Comparison of ENCODE assay signal across 15 cellular contexts in genomic region chr1:156709031-156709430, GRCh38. TPM values are rescaled to one million over a fixed set of nuclear protein-coding genes. Genes with fewer than 3 reads are reported as not detected.
DNase-seq lines count a peak whose midpoint lies in the region; ATAC-seq and TF ChIP-seq lines count a peak whose summit lies in the region.
"Had no signal": no experiment of that assay in that cellular context is flagged by ENCODE, and none has a peak within 500 bp of the region (broad histone marks: within the 10 kb centered on the region; RNA-seq: fewer than 3 reads in every experiment).

No MANE protein-coding gene starts in this region.

- intact Hi-C loops in naive thymus-derived CD4-positive, alpha-beta T cell (cut with micrococcal nuclease), result loop anchor here in 1 of 2 donors (5.0 kb wide), 1 partner anchor 82 kb away; no protein-coding TSS in a partner anchor
- intact Hi-C loops in uterus (cut with DNase I; ENCODE audit: low total_unique reads), result no loop called here

- H3K4me3 ChIP-seq in ectodermal cell (ENCODE audit: insufficient read depth, low read depth, low read length), result no peak overlapping the region
- H3K4me3 ChIP-seq in naive thymus-derived CD4-positive, alpha-beta T cell (ENCODE audit: low read length), result no peak overlapping the region
- no peak overlapping the region for H3K4me3 ChIP-seq in uterus
- H3K4me3 ChIP-seq: HAP-1 had no signal

- H3K4me1 Mint-ChIP-seq in activated naive CD8-positive, alpha-beta T cell treated with anti-CD3 and anti-CD28 coated beads, Interleukin-2, amount 10 ng/mL, durations not matched to agents 7 days and 5 days, result peaks cover 17% of the 10 kb centered on the region
- H3K4me1 Mint-ChIP-seq in activated naive CD8-positive, alpha-beta T cell treated with anti-CD3 and anti-CD28 coated beads for 36 hours, result peaks cover 25% of the 10 kb centered on the region
- H3K4me1 Mint-ChIP-seq in naive thymus-derived CD4-positive, alpha-beta T cell, result peaks cover 11 to 34% (median 21%) of the 10 kb centered on the region in 7 donors

- H3K27me3 ChIP-seq in ectodermal cell (ENCODE audit: control insufficient read depth, insufficient read depth, low read length, poor library complexity, severe bottlenecking), result peaks cover 4% of the 10 kb centered on the region
- peaks cover 0 to 4% of the 10 kb centered on the region in 2 donors for H3K27me3 ChIP-seq in naive thymus-derived CD4-positive, alpha-beta T cell (ENCODE audit: control insufficient read depth in 2 of 2, insufficient read depth in 2 of 2, low read length in 2 of 2)
- no peaks in the 10 kb centered on the region for H3K27me3 ChIP-seq in uterus

- no peaks in the 10 kb centered on the region for H3K36me3 ChIP-seq in ectodermal cell (ENCODE audit: control insufficient read depth, insufficient read depth, low read length)
- no peaks in the 10 kb centered on the region for H3K36me3 ChIP-seq in naive thymus-derived CD4-positive, alpha-beta T cell (ENCODE audit: control insufficient read depth in 2 of 3, insufficient read depth in 3 of 3, low read length in 3 of 3)
- no peaks in the 10 kb centered on the region for H3K36me3 ChIP-seq in uterus
- H3K36me3 ChIP-seq: HAP-1 had no signal

- peaks cover 26% of the 10 kb centered on the region for H3K27me3 Mint-ChIP-seq in activated naive CD8-positive, alpha-beta T cell treated with anti-CD3 and anti-CD28 coated beads, Interleukin-2, amount 10 ng/mL, durations not matched to agents 7 days and 5 days
- peaks cover 15% of the 10 kb centered on the region for H3K27me3 Mint-ChIP-seq in activated naive CD8-positive, alpha-beta T cell treated with anti-CD3 and anti-CD28 coated beads for 36 hours
- H3K27me3 Mint-ChIP-seq in naive thymus-derived CD4-positive, alpha-beta T cell, result peaks cover 5 to 30% (median 7%) of the 10 kb centered on the region in 5 donors

- no peak for TF ChIP-seq POLR2A in uterus (IDR thresholded peaks at IDR 0.05)

- H3K27ac Mint-ChIP-seq in activated naive CD8-positive, alpha-beta T cell treated with anti-CD3 and anti-CD28 coated beads, Interleukin-2, amount 10 ng/mL, durations not matched to agents 7 days and 5 days, result peak overlapping the region; percentile 4
- H3K27ac Mint-ChIP-seq in activated naive CD8-positive, alpha-beta T cell treated with anti-CD3 and anti-CD28 coated beads for 36 hours, result no peak overlapping the region
- peak overlapping the region in 6 of 9 donors; percentile 1 to 85 (median 36) for H3K27ac Mint-ChIP-seq in naive thymus-derived CD4-positive, alpha-beta T cell
- H3K27ac Mint-ChIP-seq: activated CD4-positive, alpha-beta memory T cell treated with anti-CD3 and anti-CD28 coated beads, Interleukin-2, amount 10 ng/mL, durations not matched to agents 7 days and 5 days; CD4-positive, alpha-beta T cell had no signal

- no peaks in the 10 kb centered on the region for H3K36me3 Mint-ChIP-seq in activated naive CD8-positive, alpha-beta T cell treated with anti-CD3 and anti-CD28 coated beads, Interleukin-2, amount 10 ng/mL, durations not matched to agents 7 days and 5 days
- no peaks in the 10 kb centered on the region for H3K36me3 Mint-ChIP-seq in activated naive CD8-positive, alpha-beta T cell treated with anti-CD3 and anti-CD28 coated beads for 36 hours
- H3K36me3 Mint-ChIP-seq in naive thymus-derived CD4-positive, alpha-beta T cell, result no peaks in the 10 kb centered on the region

- 45 to 51% methylated on average over 4 of the region's 4 CpGs for WGBS in ectodermal cell, 2 experiments

- H3K4me1 ChIP-seq in ectodermal cell (ENCODE audit: control insufficient read depth, insufficient read depth, low read length) (peaks cover 39% of the 10 kb centered on the region), uterus (peaks cover 0 to 34% of the 10 kb centered on the region in 2 donors)
- H3K4me1 ChIP-seq in naive thymus-derived CD4-positive, alpha-beta T cell (ENCODE audit: control insufficient read depth in 2 of 2, insufficient read depth in 2 of 2, low read length in 2 of 2), result peaks cover 23 to 27% of the 10 kb centered on the region in 2 donors

- H3K27ac ChIP-seq in ectodermal cell (ENCODE audit: insufficient read depth, low read depth, low read length, poor library complexity, severe bottlenecking) (peak overlapping the region; percentile 84), uterus (peak overlapping the region; percentile 92)
- no peak overlapping the region for H3K27ac ChIP-seq in naive thymus-derived CD4-positive, alpha-beta T cell (ENCODE audit: low read depth, low read length)

- ATAC-seq in activated naive CD8-positive, alpha-beta T cell treated with anti-CD3 and anti-CD28 coated beads, Interleukin-2, amount 10 ng/mL, durations not matched to agents 7 days and 5 days (ENCODE audit: low read depth), result no peak
- ATAC-seq in naive thymus-derived CD4-positive, alpha-beta T cell, result no peak
- no peak for ATAC-seq in HG03460 (IDR thresholded peaks at IDR 0.05; ENCODE audit: unreplicated experiment)

- H3K4me3 Mint-ChIP-seq in activated naive CD8-positive, alpha-beta T cell treated with anti-CD3 and anti-CD28 coated beads, Interleukin-2, amount 10 ng/mL, durations not matched to agents 7 days and 5 days, result no peak overlapping the region
- H3K4me3 Mint-ChIP-seq in activated naive CD8-positive, alpha-beta T cell treated with anti-CD3 and anti-CD28 coated beads for 36 hours, result no peak overlapping the region
- no peak overlapping the region for H3K4me3 Mint-ChIP-seq in naive thymus-derived CD4-positive, alpha-beta T cell
- H3K4me3 Mint-ChIP-seq: activated CD4-positive, alpha-beta memory T cell treated with anti-CD3 and anti-CD28 coated beads, Interleukin-2, amount 10 ng/mL, durations not matched to agents 7 days and 5 days had no signal

- H3K9me3 ChIP-seq in ectodermal cell (ENCODE audit: control insufficient read depth, low read length) (no peaks in the 10 kb centered on the region), uterus (no peaks in the 10 kb centered on the region)
- no peaks in the 10 kb centered on the region for H3K9me3 ChIP-seq in naive thymus-derived CD4-positive, alpha-beta T cell (ENCODE audit: control insufficient read depth in 2 of 3, low read length in 3 of 3)
- H3K9me3 ChIP-seq: HAP-1 had no signal

- POLR2A ChIA-PET in activated naive CD8-positive, alpha-beta T cell treated with anti-CD3 and anti-CD28 coated beads, Interleukin-2, amount 10 ng/mL, durations not matched to agents 7 days and 5 days (lab: Charles Lee), result no interaction called here
- POLR2A ChIA-PET in naive thymus-derived CD4-positive, alpha-beta T cell (lab: Charles Lee), result no interaction called here

- TF ChIP-seq CTCF in uterus (IDR thresholded peaks at IDR 0.05), result no peak

- no peaks in the 10 kb centered on the region for H3K9me3 Mint-ChIP-seq in activated naive CD8-positive, alpha-beta T cell treated with anti-CD3 and anti-CD28 coated beads, Interleukin-2, amount 10 ng/mL, durations not matched to agents 7 days and 5 days
- H3K9me3 Mint-ChIP-seq in activated naive CD8-positive, alpha-beta T cell treated with anti-CD3 and anti-CD28 coated beads for 36 hours, result no peaks in the 10 kb centered on the region
- no peaks in the 10 kb centered on the region for H3K9me3 Mint-ChIP-seq in naive thymus-derived CD4-positive, alpha-beta T cell
- H3K9me3 Mint-ChIP-seq: activated CD4-positive, alpha-beta memory T cell treated with anti-CD3 and anti-CD28 coated beads, Interleukin-2, amount 10 ng/mL, durations not matched to agents 7 days and 5 days; CD4-positive, alpha-beta T cell had no signal

- CTCF ChIA-PET in naive thymus-derived CD4-positive, alpha-beta T cell (lab: Charles Lee), result interaction anchor here (0.8 to 11.9 kb wide), 2 partner anchors 17 to 20 kb away, joined by 3 to 93 read pairs; no protein-coding TSS in a partner anchor

- DNase-seq in activated naive CD8-positive, alpha-beta T cell treated with anti-CD3 and anti-CD28 coated beads, Interleukin-2, amount 10 ng/mL, durations not matched to agents 7 days and 5 days, result no peak
- no peak for DNase-seq in activated naive CD8-positive, alpha-beta T cell treated with anti-CD3 and anti-CD28 coated beads for 36 hours
- no peak for DNase-seq in naive thymus-derived CD4-positive, alpha-beta T cell
- DNase-seq in uterus (no peak), NCI-H2029 (lab: John Stamatoyannopoulos, UW) (no peak), NCI-H2107 (lab: John Stamatoyannopoulos, UW) (no peak)
- DNase-seq: activated CD4-positive, alpha-beta memory T cell treated with anti-CD3 and anti-CD28 coated beads, Interleukin-2, amount 10 ng/mL, durations not matched to agents 7 days and 5 days; activated effector memory CD4-positive, alpha-beta T cell treated with Interleukin-2 at 50 U/mL for 16 hours; CD4-positive, alpha-beta T cell; KBM-7; NK-92 treated with Interleukin-12 subunit alpha and Interleukin-12 subunit beta, amount 100 ng/mL, for 24 hours; stimulated activated naive CD4-positive, alpha-beta T cell treated with Interleukin-2 at 50 U/mL for 16 hours had no signal

RNA-seq across cellular contexts. Expression of gene CRABP2, which starts 3.6 kb away (rescaled TPM):
- under 1 TPM; 0.68 to 0.80 TPM for total RNA-seq in activated naive CD8-positive, alpha-beta T cell treated with anti-CD3 and anti-CD28 coated beads, Interleukin-2, amount 10 ng/mL, durations not matched to agents 7 days and 5 days
- 1 to 10 TPM; 1.2 to 1.6 TPM for total RNA-seq in activated naive CD8-positive, alpha-beta T cell treated with anti-CD3 and anti-CD28 coated beads for 36 hours
- 697 TPM for polyA plus RNA-seq in ectodermal cell (2013, experiment 1 of 4)
- 522 TPM for polyA plus RNA-seq in ectodermal cell (2013, experiment 2 of 4)
- 545 TPM for polyA plus RNA-seq in ectodermal cell (2013, experiment 3 of 4)
- polyA plus RNA-seq in ectodermal cell (2013, experiment 4 of 4), result 604 TPM
- 1 to 10 TPM in 4 of 5 experiments, under 1 TPM in 1; 0.38 to 2.5 (median 1.4) TPM for total RNA-seq in naive thymus-derived CD4-positive, alpha-beta T cell
- 1 to 10 TPM in 1 of 2 donors, under 1 TPM in 1; 0.40 to 1.1 TPM for polyA plus RNA-seq in naive thymus-derived CD4-positive, alpha-beta T cell
- 10 to 100 TPM in 3 of 4 donors, not detected in 1; 11.0 to 71.5 (median 14.3) TPM for total RNA-seq in uterus

RNA-seq across cellular contexts. Expression of gene METTL25B, which starts 19.2 kb away (rescaled TPM):
- 10 to 100 TPM; 34.6 to 35.1 TPM for total RNA-seq in activated naive CD8-positive, alpha-beta T cell treated with anti-CD3 and anti-CD28 coated beads, Interleukin-2, amount 10 ng/mL, durations not matched to agents 7 days and 5 days
- total RNA-seq in activated naive CD8-positive, alpha-beta T cell treated with anti-CD3 and anti-CD28 coated beads for 36 hours, result 10 to 100 TPM; 24.4 to 24.9 TPM
- polyA plus RNA-seq in ectodermal cell (2013, experiment 1 of 4), result 36.4 TPM
- polyA plus RNA-seq in ectodermal cell (2013, experiment 2 of 4), result 38.3 TPM
- 38.8 TPM for polyA plus RNA-seq in ectodermal cell (2013, experiment 3 of 4)
- polyA plus RNA-seq in ectodermal cell (2013, experiment 4 of 4), result 44.8 TPM
- total RNA-seq in naive thymus-derived CD4-positive, alpha-beta T cell, result 10 to 100 TPM; 16.0 to 29.8 (median 29.1) TPM
- 1 to 10 TPM; 4.4 to 5.1 TPM for polyA plus RNA-seq in naive thymus-derived CD4-positive, alpha-beta T cell
- 10 to 100 TPM in 3 of 4 donors, 1 to 10 TPM in 1; 3.5 to 69.7 (median 29.4) TPM for total RNA-seq in uterus

RNA-seq across cellular contexts. Expression of gene ISG20L2, which starts 19.5 kb away (rescaled TPM):
- total RNA-seq in activated naive CD8-positive, alpha-beta T cell treated with anti-CD3 and anti-CD28 coated beads, Interleukin-2, amount 10 ng/mL, durations not matched to agents 7 days and 5 days, result 10 to 100 TPM; 44.1 to 47.1 TPM
- 10 to 100 TPM; 74.9 to 77.4 TPM for total RNA-seq in activated naive CD8-positive, alpha-beta T cell treated with anti-CD3 and anti-CD28 coated beads for 36 hours
- polyA plus RNA-seq in ectodermal cell (2013, experiment 1 of 4), result 53.3 TPM
- polyA plus RNA-seq in ectodermal cell (2013, experiment 2 of 4), result 51.6 TPM
- 30.4 TPM for polyA plus RNA-seq in ectodermal cell (2013, experiment 3 of 4)
- polyA plus RNA-seq in ectodermal cell (2013, experiment 4 of 4), result 36.2 TPM
- total RNA-seq in naive thymus-derived CD4-positive, alpha-beta T cell, result 10 to 100 TPM; 44.7 to 59.9 (median 53.9) TPM
- polyA plus RNA-seq in naive thymus-derived CD4-positive, alpha-beta T cell, result 10 to 100 TPM; 15.3 to 20.6 TPM
- 10 to 100 TPM in 2 of 4 donors, 1 to 10 TPM in 2; 3.6 to 24.8 (median 10.2) TPM for total RNA-seq in uterus

RNA-seq across cellular contexts. Expression of gene NES, which starts 31.8 kb away (rescaled TPM):
- not detected for total RNA-seq in activated naive CD8-positive, alpha-beta T cell treated with anti-CD3 and anti-CD28 coated beads, Interleukin-2, amount 10 ng/mL, durations not matched to agents 7 days and 5 days
- total RNA-seq in activated naive CD8-positive, alpha-beta T cell treated with anti-CD3 and anti-CD28 coated beads for 36 hours, result under 1 TPM in 1 of 2 experiments, not detected in 1; 0.04 TPM
- 303 TPM for polyA plus RNA-seq in ectodermal cell (2013, experiment 1 of 4)
- polyA plus RNA-seq in ectodermal cell (2013, experiment 2 of 4), result 335 TPM
- 231 TPM for polyA plus RNA-seq in ectodermal cell (2013, experiment 3 of 4)
- 248 TPM for polyA plus RNA-seq in ectodermal cell (2013, experiment 4 of 4)
- total RNA-seq in naive thymus-derived CD4-positive, alpha-beta T cell, result under 1 TPM in 1 of 5 experiments, not detected in 4; 0.05 TPM
- polyA plus RNA-seq in naive thymus-derived CD4-positive, alpha-beta T cell, result not detected
- 10 to 100 TPM in 3 of 4 donors, 1 to 10 TPM in 1; 9.7 to 70.9 (median 34.5) TPM for total RNA-seq in uterus
- total RNA-seq: activated CD4-positive, alpha-beta memory T cell treated with anti-CD3 and anti-CD28 coated beads, Interleukin-2, amount 10 ng/mL, durations not matched to agents 7 days and 5 days; CD4-positive, alpha-beta T cell had no signal

RNA-seq across cellular contexts. Expression of gene MRPL24, which starts 31.9 kb away (rescaled TPM):
- 10 to 100 TPM; 45.0 to 51.1 TPM for total RNA-seq in activated naive CD8-positive, alpha-beta T cell treated with anti-CD3 and anti-CD28 coated beads, Interleukin-2, amount 10 ng/mL, durations not matched to agents 7 days and 5 days
- 10 to 100 TPM; 85.1 to 94.6 TPM for total RNA-seq in activated naive CD8-positive, alpha-beta T cell treated with anti-CD3 and anti-CD28 coated beads for 36 hours
- polyA plus RNA-seq in ectodermal cell (2013, experiment 1 of 4), result 30.4 TPM
- 35.6 TPM for polyA plus RNA-seq in ectodermal cell (2013, experiment 2 of 4)
- polyA plus RNA-seq in ectodermal cell (2013, experiment 3 of 4), result 32.6 TPM
- 33.5 TPM for polyA plus RNA-seq in ectodermal cell (2013, experiment 4 of 4)
- 10 to 100 TPM; 19.1 to 68.9 (median 47.2) TPM for total RNA-seq in naive thymus-derived CD4-positive, alpha-beta T cell
- 10 to 100 TPM; 86.3 to 98.0 TPM for polyA plus RNA-seq in naive thymus-derived CD4-positive, alpha-beta T cell
- total RNA-seq in uterus, result 10 to 100 TPM in 3 of 4 donors, 1 to 10 TPM in 1; 8.2 to 58.5 (median 23.8) TPM
